14 cellular contexts compared by ENCODE assay signal in the genomic region with DNA sequence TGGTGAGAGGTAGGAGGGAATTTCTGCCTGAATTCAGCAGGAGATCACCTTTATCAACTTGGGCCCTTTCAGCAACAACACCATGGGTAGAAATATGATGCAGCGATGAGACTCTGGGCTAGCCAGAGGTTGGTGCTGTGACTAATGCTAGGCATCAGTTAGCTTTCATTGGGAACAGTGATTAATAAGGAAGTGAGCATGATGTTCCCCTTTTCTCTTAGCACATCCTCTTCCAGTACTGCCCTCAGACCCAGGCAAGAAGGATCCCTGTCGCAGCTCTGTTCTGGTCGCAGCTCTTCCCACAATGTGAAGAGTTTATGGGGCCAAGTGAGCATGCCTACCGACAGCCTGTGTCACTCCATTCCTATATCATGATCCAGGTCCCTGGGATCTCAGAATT.
A peak's percentile ranks its signal among the peaks of the same experiment; 100 is the strongest.
DNase-seq lines count a peak whose midpoint lies in the region; ATAC-seq and TF ChIP-seq lines count a peak whose summit lies in the region.
"Had no signal": no experiment of that assay in that cellular context is flagged by ENCODE, and none has a peak within 500 bp of the region (broad histone marks: within the 10 kb centered on the region; RNA-seq: fewer than 3 reads in every experiment).

No MANE protein-coding gene starts in this region.

- peak; percentile 43 for DNase-seq in GDM1 (lab: John Stamatoyannopoulos, UW)
- peak; percentile 77 for DNase-seq in NOMO-1 treated with dmso at 0.1 percent for 144 hours (lab: John Stamatoyannopoulos, UW; ENCODE audit: unreplicated experiment)
- DNase-seq in endothelial cell (ENCODE audit: low spot score): no peak
- DNase-seq in prostate gland (ENCODE audit: low spot score): no peak
- no peak for DNase-seq in NCI-H187 treated with DMSO at 0.1 percent for 48 hours (lab: John Stamatoyannopoulos, UW)
- DNase-seq in amygdala (lab: John Stamatoyannopoulos, UW): no peak
- no peak for DNase-seq in activated CD8-positive, alpha-beta T cell treated with anti-CD3 and anti-CD28 coated beads for 36 hours
- DNase-seq: activated CD4-positive, alpha-beta T cell treated with anti-CD3 and anti-CD28 coated beads for 4 hours; BE2C; endodermal cell; NCI-H1417; psoas muscle had no signal

- no peak for ATAC-seq in activated CD8-positive, alpha-beta T cell treated with anti-CD3 and anti-CD28 coated beads for 36 hours
- ATAC-seq: psoas muscle had no signal

- H3K9me3 Mint-ChIP-seq in endothelial cell (ENCODE audit: unreplicated experiment): no peaks in the 10 kb centered on the region
- H3K9me3 Mint-ChIP-seq in activated CD8-positive, alpha-beta T cell treated with anti-CD3 and anti-CD28 coated beads for 36 hours: no peaks in the 10 kb centered on the region
- H3K9me3 Mint-ChIP-seq: endodermal cell; stimulated activated naive CD8-positive, alpha-beta T cell treated with anti-CD3 and anti-CD28 coated beads, Interleukin-15, Interleukin-2, amounts not matched to agents 100 ng/mL and 50 ng/mL, for 24 hours had no signal

- TF ChIP-seq CTCF in endothelial cell (IDR thresholded peaks at IDR 0.05; ENCODE audit: unreplicated experiment): no peak
- TF ChIP-seq CTCF in prostate gland (IDR thresholded peaks at IDR 0.05): no peak
- no peak for TF ChIP-seq CTCF in activated CD8-positive, alpha-beta T cell treated with anti-CD3 and anti-CD28 coated beads for 36 hours (IDR thresholded peaks at IDR 0.05)

- H3K4me1 Mint-ChIP-seq in endothelial cell (ENCODE audit: unreplicated experiment): peaks cover 86% of the 10 kb centered on the region
- no peaks in the 10 kb centered on the region for H3K4me1 Mint-ChIP-seq in activated CD8-positive, alpha-beta T cell treated with anti-CD3 and anti-CD28 coated beads for 36 hours (ENCODE audit: low read depth)

- no peaks in the 10 kb centered on the region for H3K27me3 ChIP-seq in prostate gland (replicated peaks; ENCODE audit: insufficient read depth)
- H3K27me3 ChIP-seq: BE2C had no signal

- H3K36me3 ChIP-seq in mesodermal cell (ENCODE audit: control insufficient read depth, insufficient read depth, low read length): peaks cover 85% of the 10 kb centered on the region
- H3K36me3 ChIP-seq in prostate gland: no peaks in the 10 kb centered on the region
- H3K36me3 ChIP-seq: BE2C had no signal

- H3K4me3 Mint-ChIP-seq in endothelial cell (ENCODE audit: unreplicated experiment): peak overlapping the region; percentile 81
- no peak overlapping the region for H3K4me3 Mint-ChIP-seq in activated CD8-positive, alpha-beta T cell treated with anti-CD3 and anti-CD28 coated beads for 36 hours
- H3K4me3 Mint-ChIP-seq: endodermal cell; stimulated activated naive CD8-positive, alpha-beta T cell treated with anti-CD3 and anti-CD28 coated beads, Interleukin-15, Interleukin-2, amounts not matched to agents 100 ng/mL and 50 ng/mL, for 24 hours had no signal

- POLR2A ChIA-PET in activated CD8-positive, alpha-beta T cell treated with anti-CD3 and anti-CD28 coated beads for 36 hours (lab: Charles Lee): no interaction called here

- no peaks in the 10 kb centered on the region for H3K9me3 ChIP-seq in mesodermal cell (ENCODE audit: control insufficient read depth, low read length)
- H3K9me3 ChIP-seq in prostate gland: no peaks in the 10 kb centered on the region
- H3K9me3 ChIP-seq: BE2C, psoas muscle had no signal

- WGBS in mesodermal cell (ENCODE audit: insufficient coverage in 2 of 2), 2 experiments: 92 to 100% methylated on average over 4 of the region's 4 CpGs
- WGBS in prostate gland: 76% methylated on average over 4 of the region's 4 CpGs

- peaks cover 23% of the 10 kb centered on the region for H3K27me3 Mint-ChIP-seq in endothelial cell (ENCODE audit: unreplicated experiment)
- no peaks in the 10 kb centered on the region for H3K27me3 Mint-ChIP-seq in activated CD8-positive, alpha-beta T cell treated with anti-CD3 and anti-CD28 coated beads for 36 hours
- H3K27me3 Mint-ChIP-seq: stimulated activated naive CD8-positive, alpha-beta T cell treated with anti-CD3 and anti-CD28 coated beads, Interleukin-15, Interleukin-2, amounts not matched to agents 100 ng/mL and 50 ng/mL, for 24 hours had no signal

- H3K4me1 ChIP-seq in mesodermal cell (ENCODE audit: control insufficient read depth, insufficient read depth, low read length, poor library complexity, severe bottlenecking) (peaks cover 31% of the 10 kb centered on the region), prostate gland (replicated peaks) (no peaks in the 10 kb centered on the region)
- H3K4me1 ChIP-seq: psoas muscle had no signal

- intact Hi-C loops in prostate gland (cut with DNase I): no loop called here
- intact Hi-C loops in activated CD8-positive, alpha-beta T cell treated with anti-CD3 and anti-CD28 coated beads for 36 hours (cut with micrococcal nuclease): loop anchor here (10.0 kb wide), 1 partner anchor 510 kb away; no protein-coding TSS in a partner anchor

- CTCF ChIA-PET in activated CD8-positive, alpha-beta T cell treated with anti-CD3 and anti-CD28 coated beads for 36 hours (lab: Charles Lee): no interaction called here

- H3K27ac ChIP-seq in mesodermal cell (ENCODE audit: low read depth, low read length, severe bottlenecking) (peak overlapping the region; percentile 18), prostate gland (no peak overlapping the region)
- H3K27ac ChIP-seq: psoas muscle had no signal

- no peak overlapping the region for H3K4me3 ChIP-seq in mesodermal cell (ENCODE audit: extremely low read depth, insufficient read depth, low read length, poor library complexity, severe bottlenecking)
- no peak overlapping the region for H3K4me3 ChIP-seq in prostate gland
- H3K4me3 ChIP-seq: psoas muscle had no signal

- TF ChIP-seq POLR2A in prostate gland (IDR thresholded peaks at IDR 0.05): no peak

- H3K36me3 Mint-ChIP-seq in endothelial cell (ENCODE audit: low read depth, unreplicated experiment): peaks cover 80% of the 10 kb centered on the region
- no peaks in the 10 kb centered on the region for H3K36me3 Mint-ChIP-seq in activated CD8-positive, alpha-beta T cell treated with anti-CD3 and anti-CD28 coated beads for 36 hours (ENCODE audit: low read depth)

- H3K27ac Mint-ChIP-seq in endothelial cell (ENCODE audit: unreplicated experiment): peak overlapping the region; percentile 62
- no peak overlapping the region for H3K27ac Mint-ChIP-seq in activated CD8-positive, alpha-beta T cell treated with anti-CD3 and anti-CD28 coated beads for 36 hours
- H3K27ac Mint-ChIP-seq: endodermal cell; stimulated activated naive CD8-positive, alpha-beta T cell treated with anti-CD3 and anti-CD28 coated beads, Interleukin-15, Interleukin-2, amounts not matched to agents 100 ng/mL and 50 ng/mL, for 24 hours had no signal

Comparison
In these comparisons a context has a peak if more than half of its experiments do, and no peak if none do; other contexts are left out.
1. DNase-seq: peak in GDM1 (single experiment) and NOMO-1 treated with dmso at 0.1 percent for 144 hours (single experiment); none in endothelial cell (single experiment), prostate gland (single experiment), NCI-H187 treated with DMSO at 0.1 percent for 48 hours (single experiment), amygdala (0 of 56) and activated CD8-positive, alpha-beta T cell treated with anti-CD3 and anti-CD28 coated beads for 36 hours (single experiment).